Comparison of ENCODE assay signal across 16 cellular contexts in genomic region chr2:239813261-239814135, GRCh38.
DNase-seq lines count a peak whose midpoint lies in the region; ATAC-seq and TF ChIP-seq lines count a peak whose summit lies in the region.
"Had no signal": no experiment of that assay in that cellular context is flagged by ENCODE, and none has a peak within 500 bp of the region (broad histone marks: within the 10 kb centered on the region; RNA-seq: fewer than 3 reads in every experiment).

No MANE protein-coding gene starts in this region.

- 68 to 77% (median 70%) methylated on average over 27 of the region's 27 CpGs for WGBS in adipose tissue, 3 donors
- WGBS in right cardiac atrium: 64% methylated on average over 27 of the region's 27 CpGs

- no peaks in the 10 kb centered on the region for H3K27me3 ChIP-seq in right cardiac atrium (ENCODE audit: control insufficient read depth, insufficient read depth)
- H3K27me3 ChIP-seq: BE2C had no signal

- H3K36me3 ChIP-seq in HEK293 (ENCODE audit: control insufficient read depth in 2 of 2, insufficient read depth in 1 of 2, low read length in 2 of 2): no peaks in the 10 kb centered on the region
- H3K36me3 ChIP-seq: BE2C had no signal

- intact Hi-C loops in right cardiac atrium (cut with DNase I) (no loop called here), sciatic nerve (cut with DNase I) (no loop called here)

- H3K4me3 ChIP-seq in HEK293 (ENCODE audit: low read depth, low read length): no peak overlapping the region
- H3K4me3 ChIP-seq in right cardiac atrium (ENCODE audit: low read length): no peak overlapping the region

- H3K9me3 ChIP-seq in HEK293 (ENCODE audit: control insufficient read depth, insufficient read depth, low read depth, low read length) (no peaks in the 10 kb centered on the region), right cardiac atrium (ENCODE audit: control insufficient read depth, low read length) (no peaks in the 10 kb centered on the region)
- H3K9me3 ChIP-seq: BE2C had no signal

- POLR2A ChIA-PET in HEK293 (lab: Yijun Ruan, JAX): no interaction called here

- H3K4me1 ChIP-seq in HEK293 (ENCODE audit: control insufficient read depth, insufficient read depth, low read length): peaks cover 3% of the 10 kb centered on the region; the same call in 1 of the 2 replicates
- H3K4me1 ChIP-seq in right cardiac atrium (ENCODE audit: control insufficient read depth, insufficient read depth, low read length): no peaks in the 10 kb centered on the region
- H3K4me1 ChIP-seq: BE2C had no signal

- peak; percentile 41 to 65 (median 62) for DNase-seq in right cardiac atrium
- DNase-seq in sciatic nerve (ENCODE audit: low spot score): peak; percentile 53
- DNase-seq in activated gamma-delta T cell (lab: John Stamatoyannopoulos, UW): no peak
- DNase-seq: BE2C, cerebellar nuclear complex, DMS 273 treated with DMSO at 0.1 percent for 48 hours, KBM-7, NCI-H1694 treated with DMSO at 0.1 percent for 48 hours, NCI-H524, occipital lobe, PC-3 had no signal

- H3K27ac ChIP-seq in HEK293 (ENCODE audit: extremely low read depth, low read depth, low read length) (no peak overlapping the region), adipose tissue (ENCODE audit: low read depth, low read length) (peak overlapping the region; percentile 55), right cardiac atrium (ENCODE audit: low read length) (peak overlapping the region; percentile 28)

- CTCF ChIA-PET in HEK293 (lab: Yijun Ruan, JAX): no interaction called here

- no peak for TF ChIP-seq CTCF in HEK293 (tag by site-specific recombination; IDR thresholded peaks at IDR 0.05)

- ATAC-seq in right cardiac atrium (peak; percentile 36 to 39), sciatic nerve (peak; percentile 25), GM19467 (IDR thresholded peaks at IDR 0.05; ENCODE audit: unreplicated experiment) (no peak), HG03159 (IDR thresholded peaks at IDR 0.05; ENCODE audit: unreplicated experiment) (no peak), HG03521 (IDR thresholded peaks at IDR 0.05; ENCODE audit: unreplicated experiment) (no peak)
- ATAC-seq: PC-3 had no signal

TF ChIP-seq in HEK293, 187 proteins besides CTCF, POLR2A, EP300 and RAD21:
- TF ChIP-seq ZNF558 (tag by site-specific recombination; IDR thresholded peaks at IDR 0.05) (no peak), ZNF510 (tag by site-specific recombination; IDR thresholded peaks at IDR 0.05; ENCODE audit: insufficient replicate concordance) (no peak), PRDM1 (tag by site-specific recombination; IDR thresholded peaks at IDR 0.05) (no peak), ZNF623 (tag by site-specific recombination; IDR thresholded peaks at IDR 0.05) (no peak), ZNF677 (tag by site-specific recombination; IDR thresholded peaks at IDR 0.05) (no peak), ZNF571 (tag by site-specific recombination; IDR thresholded peaks at IDR 0.05) (no peak), ZBTB6 (tag by site-specific recombination; IDR thresholded peaks at IDR 0.05) (no peak), ZIC2 (tag by site-specific recombination; IDR thresholded peaks at IDR 0.05) (0 out of 2 replicates have a peak, but pooled peaks have one; percentile 20), ZNF398 (tag by site-specific recombination; IDR thresholded peaks at IDR 0.05) (no peak), ZNF112 (tag by site-specific recombination; IDR thresholded peaks at IDR 0.05) (no peak), REST (tag by site-specific recombination; IDR thresholded peaks at IDR 0.05) (peak; percentile 48; the same call in 1 of the 2 replicates)

Comparison
In these comparisons a context has a peak if more than half of its experiments do, and no peak if none do; other contexts are left out.
1. ATAC-seq: peak in right cardiac atrium (2 of 2) and sciatic nerve (single experiment); none in GM19467 (single experiment), HG03159 (single experiment) and HG03521 (single experiment).